11 cellular contexts compared by ENCODE assay signal in genomic region chr1:25694167-25694566, GRCh38.
DNase-seq lines count a peak whose midpoint lies in the region; ATAC-seq and TF ChIP-seq lines count a peak whose summit lies in the region.
"Had no signal": no experiment of that assay in that cellular context is flagged by ENCODE, and none has a peak within 500 bp of the region (broad histone marks: within the 10 kb centered on the region; RNA-seq: fewer than 3 reads in every experiment).

No MANE protein-coding gene starts in this region.

- no peaks in the 10 kb centered on the region for H3K27me3 ChIP-seq in MG63
- H3K27me3 ChIP-seq in endodermal cell (ENCODE audit: control insufficient read depth, insufficient read depth, low read length, poor library complexity, severe bottlenecking), result no peaks in the 10 kb centered on the region
- no peaks in the 10 kb centered on the region for H3K27me3 ChIP-seq in lung (ENCODE audit: control insufficient read depth, insufficient read depth)
- no peaks in the 10 kb centered on the region for H3K27me3 ChIP-seq in suprapubic skin

- no peak for TF ChIP-seq EP300 in suprapubic skin (IDR thresholded peaks at IDR 0.05)

- H3K36me3 ChIP-seq in MG63 (no peaks in the 10 kb centered on the region), endodermal cell (ENCODE audit: control insufficient read depth, insufficient read depth, low read length) (no peaks in the 10 kb centered on the region), lung (ENCODE audit: control insufficient read depth in 2 of 2, insufficient read depth in 2 of 2, low read length in 2 of 2) (no peaks in the 10 kb centered on the region), suprapubic skin (no peaks in the 10 kb centered on the region)

- H3K27me3 Mint-ChIP-seq in endodermal cell (ENCODE audit: insufficient read depth), result no peaks in the 10 kb centered on the region
- H3K27me3 Mint-ChIP-seq: activated CD8-positive, alpha-beta T cell treated with anti-CD3 and anti-CD28 coated beads for 36 hours had no signal

- H3K27ac ChIP-seq in endodermal cell (ENCODE audit: low read depth, low read length), result peak overlapping the region; percentile 2
- H3K27ac ChIP-seq in lung (ENCODE audit: low read depth in 1 of 2, low read length in 1 of 2), result peak overlapping the region; percentile 50 to 63
- peak overlapping the region; percentile 87 for H3K27ac ChIP-seq in suprapubic skin

- DNase-seq in MG63 (peak; percentile 28), endodermal cell (no peak), lung (ENCODE audit: low spot score) (peak; percentile 35), suprapubic skin (ENCODE audit: low spot score in 2 of 2) (no peak), superior temporal gyrus (ENCODE audit: extremely low spot score) (no peak), NCI-H774 (lab: John Stamatoyannopoulos, UW) (no peak)
- no peak for DNase-seq in activated naive CD4-positive, alpha-beta T cell (lab: John Stamatoyannopoulos, UW)
- DNase-seq: activated CD8-positive, alpha-beta T cell treated with anti-CD3 and anti-CD28 coated beads for 36 hours; NCI-H1048; RPMI8226 had no signal

- TF ChIP-seq CTCF in endodermal cell (conservative IDR thresholded peaks at IDR 0.05) (no peak), lung (IDR thresholded peaks at IDR 0.05; ENCODE audit: control extremely low read depth, extremely low read depth) (no peak), suprapubic skin (IDR thresholded peaks at IDR 0.05) (no peak)

- TF ChIP-seq POLR2A in suprapubic skin (IDR thresholded peaks at IDR 0.05), result no peak

- peaks cover 16% of the 10 kb centered on the region for H3K4me1 Mint-ChIP-seq in endodermal cell

- H3K9me3 Mint-ChIP-seq in endodermal cell, result no peaks in the 10 kb centered on the region
- H3K9me3 Mint-ChIP-seq: activated CD8-positive, alpha-beta T cell treated with anti-CD3 and anti-CD28 coated beads for 36 hours had no signal

- H3K9ac ChIP-seq in endodermal cell (ENCODE audit: extremely low read depth, low read length, poor library complexity, severe bottlenecking), result no peak overlapping the region

- H3K27ac Mint-ChIP-seq in endodermal cell, result no peak overlapping the region
- H3K27ac Mint-ChIP-seq: activated CD8-positive, alpha-beta T cell treated with anti-CD3 and anti-CD28 coated beads for 36 hours had no signal

- no peak overlapping the region for H3K4me3 ChIP-seq in MG63
- H3K4me3 ChIP-seq in endodermal cell (ENCODE audit: low read length), result no peak overlapping the region
- H3K4me3 ChIP-seq in lung, result no peak overlapping the region
- no peak overlapping the region for H3K4me3 ChIP-seq in suprapubic skin

- H3K4me1 ChIP-seq in endodermal cell (ENCODE audit: control insufficient read depth, insufficient read depth, low read length), result no peaks in the 10 kb centered on the region
- H3K4me1 ChIP-seq in lung (ENCODE audit: control insufficient read depth in 2 of 2, insufficient read depth in 2 of 2, low read length in 2 of 2), result peaks cover 4 to 6% of the 10 kb centered on the region in 2 donors
- peaks cover 53% of the 10 kb centered on the region for H3K4me1 ChIP-seq in suprapubic skin

- no peaks in the 10 kb centered on the region for H3K36me3 Mint-ChIP-seq in endodermal cell (ENCODE audit: low read depth)

- no peaks in the 10 kb centered on the region for H3K9me3 ChIP-seq in MG63
- no peaks in the 10 kb centered on the region for H3K9me3 ChIP-seq in endodermal cell (ENCODE audit: control insufficient read depth, low read length)
- no peaks in the 10 kb centered on the region for H3K9me3 ChIP-seq in lung (ENCODE audit: control insufficient read depth in 2 of 2, insufficient read depth in 1 of 2, low read length in 1 of 2)
- H3K9me3 ChIP-seq in suprapubic skin, result no peaks in the 10 kb centered on the region

- ATAC-seq in lung (ENCODE audit: insufficient read depth, low FRiP score) (no peak), HG03571 (IDR thresholded peaks at IDR 0.05; ENCODE audit: unreplicated experiment) (no peak)
- ATAC-seq: activated CD8-positive, alpha-beta T cell treated with anti-CD3 and anti-CD28 coated beads for 36 hours had no signal

- WGBS in endodermal cell (ENCODE audit: insufficient coverage in 1 of 2, insufficient read length in 1 of 2), 2 experiments, result 75 to 93% methylated on average over 4 to 5 of the region's 5 CpGs
- 75 to 90% methylated on average over 5 of the region's 5 CpGs for WGBS in lung, 2 donors
- WGBS in suprapubic skin, result 17% methylated on average over 5 of the region's 5 CpGs

- H3K4me3 Mint-ChIP-seq in endodermal cell, result no peak overlapping the region
- H3K4me3 Mint-ChIP-seq: activated CD8-positive, alpha-beta T cell treated with anti-CD3 and anti-CD28 coated beads for 36 hours had no signal

Comparison
In these comparisons a context has a peak if more than half of its experiments do, and no peak if none do; other contexts are left out.
1. DNase-seq: peak in MG63 (single experiment) and lung (single experiment); none in endodermal cell (single experiment), suprapubic skin (0 of 2), activated naive CD4-positive, alpha-beta T cell (0 of 4), superior temporal gyrus (single experiment) and NCI-H774 (single experiment).
2. H3K27ac ChIP-seq: peak in every context shown above with its lines; median percentile 87 in suprapubic skin; 56 in lung; 2 in endodermal cell.